In the genomic region with DNA sequence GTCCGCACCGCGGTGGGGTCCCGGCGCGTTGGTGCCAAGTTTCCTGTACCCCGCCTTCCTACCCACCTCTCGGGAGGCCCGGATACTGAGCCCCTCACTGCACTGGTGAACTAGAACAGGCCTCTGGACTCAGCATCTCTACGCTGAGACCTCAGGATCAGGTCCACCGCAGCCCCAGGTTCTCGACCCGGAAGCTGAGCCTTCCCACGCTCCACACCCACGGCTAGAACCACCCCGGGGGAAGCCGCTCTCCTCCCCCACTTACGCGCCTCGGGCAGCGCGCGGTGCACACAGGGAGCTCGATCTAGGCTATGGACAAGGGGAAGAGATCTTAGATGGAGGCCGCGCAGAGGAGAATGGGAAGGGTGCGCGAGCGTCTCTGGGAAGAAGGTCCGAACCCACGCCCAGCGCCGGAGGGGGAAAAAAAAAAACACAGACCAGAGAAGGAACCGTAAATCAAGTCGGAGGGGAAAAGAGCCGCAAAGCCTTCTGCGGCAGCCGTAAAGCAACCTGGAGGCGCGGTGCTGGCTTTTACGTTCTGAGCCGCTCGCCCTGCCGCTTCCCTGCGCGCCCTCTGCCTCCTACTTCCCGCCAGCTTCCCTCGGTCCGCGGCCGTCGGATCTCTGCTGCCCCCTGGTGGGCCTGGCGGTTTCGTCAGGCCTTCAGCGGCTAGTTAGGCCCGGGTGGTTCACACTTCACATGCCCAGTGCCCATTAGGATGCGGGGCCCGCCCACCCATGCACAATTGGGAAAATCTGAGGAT, we compare ENCODE assay signal across 8 cellular contexts. TPM values are rescaled to one million over a fixed set of nuclear protein-coding genes. Genes with fewer than 3 reads are reported as not detected.
DNase-seq lines count a peak whose midpoint lies in the region; TF ChIP-seq lines count a peak whose summit lies in the region.

A gene (minus strand): TSS at position 358 of the 763 bp plus-strand sequence. CDS start 16,636 bp downstream, outside the sequence.

- TF ChIP-seq RAD21 in SK-N-SH (IDR thresholded peaks at IDR 0.05; ENCODE audit: low read length): peak; percentile 79

- H3K9me3 Mint-ChIP-seq in HFFc6: peaks cover 4% of the 10 kb centered on the region; the same call in 1 of the 2 replicates
- H3K9me3 Mint-ChIP-seq in activated naive CD4-positive, alpha-beta T cell treated with anti-CD3 and anti-CD28 coated beads, Interleukin-2, amount 50 U/mL, for 24 hours: no peaks in the 10 kb centered on the region

- under 1% methylated on average over 45 of the region's 58 CpGs for WGBS in SK-N-SH (ENCODE audit: low lambda C conversion rate)
- WGBS in testis, 2 donors: 0% methylated on average over 57 of the region's 58 CpGs

- H3K9ac ChIP-seq in SK-N-SH: peak within 1 kb of the TSS; percentile 94

- peak; percentile 69 for TF ChIP-seq POLR2A in NB4 (IDR thresholded peaks at IDR 0.05; ENCODE audit: extremely low read depth, insufficient read length)
- TF ChIP-seq POLR2A in testis (IDR thresholded peaks at IDR 0.05): peak; percentile 65

- H3K27ac ChIP-seq in SK-N-SH (ENCODE audit: low read depth in 2 of 2, low read length in 1 of 2): peak within 1 kb of the TSS; percentile 95
- peak within 1 kb of the TSS; percentile 89 to 93 for H3K27ac ChIP-seq in testis

- intact Hi-C loops in testis (cut with DNase I; ENCODE audit: low total_unique reads): loop anchor here (2.0 kb wide), 1 partner anchor 381 kb away; no protein-coding TSS in a partner anchor

- TF ChIP-seq EP300 in SK-N-SH (IDR thresholded peaks at IDR 0.05; ENCODE audit: borderline replicate concordance in 1 of 2, low read depth in 1 of 2, low read length in 1 of 2): peak; percentile 18 to 69; a peak in 1 of 4 replicates

- POLR2A ChIA-PET in SK-N-SH (lab: Yijun Ruan, JAX): interaction anchor here (0.5 to 1.4 kb wide), 10 partner anchors 42 to 1597 kb away, joined by 3 to 9 read pairs (median 4); a partner anchor contains a TSS

- peaks cover 6% of the 10 kb centered on the region; the same call in 1 of the 2 replicates for H3K27me3 Mint-ChIP-seq in HFFc6 (ENCODE audit: insufficient read depth)
- H3K27me3 Mint-ChIP-seq in activated naive CD4-positive, alpha-beta T cell treated with anti-CD3 and anti-CD28 coated beads, Interleukin-2, amount 50 U/mL, for 24 hours: no peaks in the 10 kb centered on the region

- H3K9me2 ChIP-seq in SK-N-SH: no peaks in the 10 kb centered on the region

- H3K27me3 ChIP-seq in GM06990 (replicated peaks; ENCODE audit: control insufficient read depth, insufficient read depth, low read length) (no peaks in the 10 kb centered on the region), SK-N-SH (ENCODE audit: insufficient read depth) (no peaks in the 10 kb centered on the region), testis (no peaks in the 10 kb centered on the region)

- no peaks in the 10 kb centered on the region for H3K36me3 ChIP-seq in GM06990 (ENCODE audit: control insufficient read depth, insufficient read depth, low read length)
- H3K36me3 ChIP-seq in SK-N-SH (replicated peaks in 1 of 2; ENCODE audit: control insufficient read depth in 1 of 2, insufficient read depth in 2 of 2, low read length in 1 of 2): no peaks in the 10 kb centered on the region
- no peaks in the 10 kb centered on the region for H3K36me3 ChIP-seq in testis (ENCODE audit: low read depth, missing control alignments)

- H3K4me1 ChIP-seq in SK-N-SH (ENCODE audit: control insufficient read depth in 1 of 2, insufficient read depth in 2 of 2, low read depth in 1 of 2, low read length in 1 of 2): peaks cover 2 to 6% of the 10 kb centered on the region in 2 experiments; a peak in 3 of 4 replicates
- H3K4me1 ChIP-seq in testis: no peaks in the 10 kb centered on the region

- peak within 1 kb of the TSS; percentile 88 for H3K4me3 ChIP-seq in GM06990 (replicated peaks; ENCODE audit: low read depth, low read length)
- H3K4me3 ChIP-seq in NB4 (ENCODE audit: low read depth, low read length): peak within 1 kb of the TSS; percentile 89
- H3K4me3 ChIP-seq in SK-N-SH (ENCODE audit: low read depth in 2 of 2, low read length in 1 of 2): peak within 1 kb of the TSS; percentile 69 to 94
- H3K4me3 ChIP-seq in testis: peak within 1 kb of the TSS; percentile 89 to 93

- peak within 1 kb of the TSS; percentile 97 for H3K27ac Mint-ChIP-seq in HFFc6
- peak within 1 kb of the TSS; percentile 97 for H3K27ac Mint-ChIP-seq in activated naive CD4-positive, alpha-beta T cell treated with anti-CD3 and anti-CD28 coated beads, Interleukin-2, amount 50 U/mL, for 24 hours

- H2AFZ ChIP-seq in SK-N-SH (ENCODE audit: low read depth): peak within 1 kb of the TSS; percentile 97

- peak; percentile 98 for DNase-seq in GM06990 (ENCODE audit: extremely low read depth, insufficient read length)
- peak; percentile 98 for DNase-seq in HFFc6
- DNase-seq in NB4 (ENCODE audit: low read depth): peak; percentile 99
- peak; percentile 91 for DNase-seq in SK-N-SH
- peak; percentile 98 for DNase-seq in globus pallidus (ENCODE audit: low spot score)
- peak; percentile 95 for DNase-seq in occipital lobe (lab: John Stamatoyannopoulos, UW)
- DNase-seq in testis: peak; percentile 98

- H3K4me1 Mint-ChIP-seq in HFFc6 (ENCODE audit: low read depth): peaks cover 43% of the 10 kb centered on the region
- H3K4me1 Mint-ChIP-seq in activated naive CD4-positive, alpha-beta T cell treated with anti-CD3 and anti-CD28 coated beads, Interleukin-2, amount 50 U/mL, for 24 hours: peaks cover 30% of the 10 kb centered on the region

- H3K4me3 Mint-ChIP-seq in HFFc6: peak within 1 kb of the TSS; percentile 100
- H3K4me3 Mint-ChIP-seq in activated naive CD4-positive, alpha-beta T cell treated with anti-CD3 and anti-CD28 coated beads, Interleukin-2, amount 50 U/mL, for 24 hours: peak within 1 kb of the TSS; percentile 94

- no peaks in the 10 kb centered on the region for H3K9me3 ChIP-seq in SK-N-SH
- H3K9me3 ChIP-seq in testis: no peaks in the 10 kb centered on the region

- CTCF ChIA-PET in SK-N-SH (lab: Yijun Ruan, JAX): interaction anchor here (0.6 to 2.1 kb wide), 69 partner anchors 8 to 656 kb away, joined by 3 to 45 read pairs (median 4); a partner anchor contains a TSS

- H3F3A ChIP-seq in SK-N-SH (replicated peaks; ENCODE audit: insufficient read depth): peaks cover 15% of the 10 kb centered on the region

- H3K36me3 Mint-ChIP-seq in HFFc6 (ENCODE audit: low read depth): peaks cover 20% of the 10 kb centered on the region
- H3K36me3 Mint-ChIP-seq in activated naive CD4-positive, alpha-beta T cell treated with anti-CD3 and anti-CD28 coated beads, Interleukin-2, amount 50 U/mL, for 24 hours: peaks cover 7% of the 10 kb centered on the region

- H3K4me2 ChIP-seq in SK-N-SH: peak within 1 kb of the TSS; percentile 90

- H4K20me1 ChIP-seq in SK-N-SH (ENCODE audit: insufficient read depth): no peaks in the 10 kb centered on the region

- TF ChIP-seq CTCF in GM06990 (IDR thresholded peaks at IDR 0.05; ENCODE audit: insufficient read depth, low read length, poor library complexity, severe bottlenecking) (peak; percentile 89), HFFc6 (IDR thresholded peaks at IDR 0.05) (peak; percentile 97), NB4 (IDR thresholded peaks at IDR 0.05; ENCODE audit: low read depth, low read length) (peak; percentile 72), SK-N-SH (IDR thresholded peaks at IDR 0.05) (peak; percentile 91), testis (IDR thresholded peaks at IDR 0.05) (peak; percentile 98 to 100 (median 99))

- H3K79me2 ChIP-seq in SK-N-SH (ENCODE audit: insufficient read depth): peaks cover 43% of the 10 kb centered on the region

TF ChIP-seq in SK-N-SH, 30 proteins besides CTCF, POLR2A, EP300 and RAD21 (continues in another document):
- TF ChIP-seq, protein P1, sequence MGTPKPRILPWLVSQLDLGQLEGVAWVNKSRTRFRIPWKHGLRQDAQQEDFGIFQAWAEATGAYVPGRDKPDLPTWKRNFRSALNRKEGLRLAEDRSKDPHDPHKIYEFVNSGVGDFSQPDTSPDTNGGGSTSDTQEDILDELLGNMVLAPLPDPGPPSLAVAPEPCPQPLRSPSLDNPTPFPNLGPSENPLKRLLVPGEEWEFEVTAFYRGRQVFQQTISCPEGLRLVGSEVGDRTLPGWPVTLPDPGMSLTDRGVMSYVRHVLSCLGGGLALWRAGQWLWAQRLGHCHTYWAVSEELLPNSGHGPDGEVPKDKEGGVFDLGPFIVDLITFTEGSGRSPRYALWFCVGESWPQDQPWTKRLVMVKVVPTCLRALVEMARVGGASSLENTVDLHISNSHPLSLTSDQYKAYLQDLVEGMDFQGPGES (IDR thresholded peaks at IDR 0.05; ENCODE audit: low read depth, low read length): no peak
- peak; percentile 57 for TF ChIP-seq CHD2 (IDR thresholded peaks at IDR 0.05; ENCODE audit: low read length, partially characterized antibody)
- TF ChIP-seq NRF1 (IDR thresholded peaks at IDR 0.05; ENCODE audit: low read depth, low read length): peak; percentile 57; the same call in 1 of the 2 replicates

RNA-seq across cellular contexts. Expression of the gene that starts here (rescaled TPM):
- 10 to 100 TPM in 2 of 6 experiments, 1 to 10 TPM in 4; 8.6 to 10.9 (median 9.2) TPM for total RNA-seq in HFFc6 (2021; fragmentation: NEBNext Ultra II Directional; extraction: Animal tissue kit (Norgen Biotek cat#: 25700))
- polyA plus RNA-seq in SK-N-SH (2012; rRNA removed): 11.2 and 12.1 TPM in 2 replicates
- polyA plus RNA-seq in SK-N-SH (2012; cell fraction: cytosol; rRNA removed): 5.4 and 6.3 TPM in 2 replicates
- polyA plus RNA-seq in SK-N-SH (2012; cell fraction: nucleus; rRNA removed): 44.7 and 46.3 TPM in 2 replicates
- 16.7 TPM for total RNA-seq in occipital lobe
- 10 to 100 TPM; 20.9 to 29.1 TPM for total RNA-seq in testis
- polyA plus RNA-seq in testis (ENCODE audit: insufficient read depth, low read depth, low replicate concordance): 17.2 TPM

Comparison
In these comparisons a context has a peak if more than half of its experiments do, and no peak if none do; other contexts are left out.
1. Peak in every context shown above with its lines: DNase-seq, H3K4me3 ChIP-seq and H3K27ac ChIP-seq.